Comparison of ENCODE assay signal across 8 cellular contexts in genomic region chrX:38192007-38192625, GRCh38. TPM values are rescaled to one million over a fixed set of nuclear protein-coding genes. Genes with fewer than 3 reads are reported as not detected.
A peak's percentile ranks its signal among the peaks of the same experiment; 100 is the strongest.
DNase-seq lines count a peak whose midpoint lies in the region; ATAC-seq and TF ChIP-seq lines count a peak whose summit lies in the region.

No MANE protein-coding gene starts in this region.

- peaks cover 10% of the 10 kb centered on the region for H3K27me3 Mint-ChIP-seq in CD8-positive, alpha-beta T cell (ENCODE audit: low read depth)

- no peaks in the 10 kb centered on the region for H3K9me2 ChIP-seq in Karpas-422 (replicated peaks; ENCODE audit: insufficient read depth, low read length)

- intact Hi-C loops in CD8-positive, alpha-beta T cell (cut with DNase I, micrococcal nuclease), result loop anchor here (1.0 to 10.0 kb wide), 2 partner anchors 57 to 135 kb away; partner anchors contain the start of gene RPGR (in 1 of the 2)

- no peaks in the 10 kb centered on the region for H4K20me1 ChIP-seq in Karpas-422 (ENCODE audit: insufficient read depth, low read depth, low read length)

- H3K4me2 ChIP-seq in Karpas-422 (ENCODE audit: low read depth, low read length, poor library complexity, severe bottlenecking), result peak overlapping the region; percentile 29

- no peaks in the 10 kb centered on the region for H3K9me3 ChIP-seq in Karpas-422 (ENCODE audit: low read length)
- no peaks in the 10 kb centered on the region for H3K9me3 ChIP-seq in CD8-positive, alpha-beta T cell (ENCODE audit: low read length)

- CTCF ChIA-PET in CD8-positive, alpha-beta T cell (lab: Charles Lee), result interaction anchor here (1.5 kb wide), 1 partner anchor 25 kb away, joined by 3 read pairs; no protein-coding TSS in a partner anchor

- no peak overlapping the region for H3K27ac Mint-ChIP-seq in CD8-positive, alpha-beta T cell

- H3K9me3 Mint-ChIP-seq in CD8-positive, alpha-beta T cell, result no peaks in the 10 kb centered on the region

- no peaks in the 10 kb centered on the region for H3K4me1 Mint-ChIP-seq in CD8-positive, alpha-beta T cell (ENCODE audit: low read depth)

- H3K9ac ChIP-seq in Karpas-422 (ENCODE audit: low read length), result peak overlapping the region; percentile 25; the same call in 1 of the 2 replicates

- peak overlapping the region; percentile 40; the same call in 1 of the 2 replicates for H2AFZ ChIP-seq in Karpas-422 (ENCODE audit: low read length)

- TF ChIP-seq CTCF in GM12864 (IDR thresholded peaks at IDR 0.05; ENCODE audit: low read depth, low read length, missing control alignments), result peak; percentile 60
- TF ChIP-seq CTCF in CD8-positive, alpha-beta T cell (IDR thresholded peaks at IDR 0.05), result no peak

- H3K4me1 ChIP-seq in Karpas-422 (ENCODE audit: low read length), result peaks cover 24% of the 10 kb centered on the region
- H3K4me1 ChIP-seq in CD8-positive, alpha-beta T cell (ENCODE audit: insufficient read depth, low read length), result no peaks in the 10 kb centered on the region

- H3K4me3 ChIP-seq in GM12864 (ENCODE audit: low read depth, low read length) (no peak overlapping the region), Karpas-422 (ENCODE audit: low read length) (peak overlapping the region; percentile 19; the same call in 1 of the 2 replicates)
- no peak overlapping the region for H3K4me3 ChIP-seq in CD8-positive, alpha-beta T cell (ENCODE audit: low read depth, low read length)

- H3K36me3 ChIP-seq in Karpas-422 (ENCODE audit: insufficient read depth, low read length), result no peaks in the 10 kb centered on the region
- H3K36me3 ChIP-seq in CD8-positive, alpha-beta T cell (ENCODE audit: insufficient read depth, low read length), result no peaks in the 10 kb centered on the region

- no peak overlapping the region for H3K27ac ChIP-seq in Karpas-422 (ENCODE audit: low read length)
- H3K27ac ChIP-seq in CD8-positive, alpha-beta T cell (ENCODE audit: low read depth, low read length), result no peak overlapping the region

- POLR2A ChIA-PET in CD8-positive, alpha-beta T cell (lab: Charles Lee), result no interaction called here

- no peaks in the 10 kb centered on the region for H3K36me3 Mint-ChIP-seq in CD8-positive, alpha-beta T cell

- H3K27me3 ChIP-seq in Karpas-422 (ENCODE audit: low read length), result no peaks in the 10 kb centered on the region
- no peaks in the 10 kb centered on the region for H3K27me3 ChIP-seq in CD8-positive, alpha-beta T cell (ENCODE audit: insufficient read depth, low read length)

- no peak for ATAC-seq in CD8-positive, alpha-beta T cell

- no peak overlapping the region for H3K4me3 Mint-ChIP-seq in CD8-positive, alpha-beta T cell

- H3K79me2 ChIP-seq in Karpas-422 (ENCODE audit: low read length), result no peaks in the 10 kb centered on the region

- DNase-seq in GM12864 (ENCODE audit: low read depth) (no peak), Karpas-422 (peak; percentile 72), astrocyte of the hippocampus (ENCODE audit: low read depth, low spot score) (peak; percentile 47), mucosa of gallbladder (ENCODE audit: low spot score) (peak; percentile 12), putamen (ENCODE audit: low spot score) (no peak), SHP77 treated with DMSO at 0.1 percent for 48 hours (lab: John Stamatoyannopoulos, UW) (no peak), midbrain (lab: John Stamatoyannopoulos, UW) (no peak)
- DNase-seq in CD8-positive, alpha-beta T cell, result no peak

RNA-seq across cellular contexts. Expression of gene SRPX, which starts 28.6 kb away (rescaled TPM):
- total RNA-seq in Karpas-422 (2014; rRNA removed; shearing (Covaris generic); ENCODE audit: low replicate concordance), result not detected in 2 replicates
- 59.5 TPM for total RNA-seq in mucosa of gallbladder
- not detected for total RNA-seq in CD8-positive, alpha-beta T cell

Comparison
In these comparisons a context has a peak if more than half of its experiments do, and no peak if none do; other contexts are left out.
1. DNase-seq: peak in Karpas-422 (single experiment), astrocyte of the hippocampus (single experiment) and mucosa of gallbladder (single experiment); none in GM12864 (single experiment), putamen (single experiment), SHP77 treated with DMSO at 0.1 percent for 48 hours (single experiment), CD8-positive, alpha-beta T cell (0 of 7) and midbrain (single experiment).
2. RNA of gene SRPX, which starts 28.6 kb away (total RNA-seq): 59.5 TPM in mucosa of gallbladder (single experiment); not detected in Karpas-422 and not detected in CD8-positive, alpha-beta T cell; every median in the first group is over 10 times any median in the second.